In genomic region chr18:78875268-78875997, GRCh38 we compare ENCODE assay signal across 9 cellular contexts.
A peak's percentile ranks its signal among the peaks of the same experiment; 100 is the strongest.
DNase-seq lines count a peak whose midpoint lies in the region; ATAC-seq, FAIRE-seq and TF ChIP-seq lines count a peak whose summit lies in the region.
"Had no signal": no experiment of that assay in that cellular context is flagged by ENCODE, and none has a peak within 500 bp of the region (broad histone marks: within the 10 kb centered on the region; RNA-seq: fewer than 3 reads in every experiment).

No MANE protein-coding gene starts in this region.

- CTCF ChIA-PET in endothelial cell of umbilical vein (lab: Charles Lee) = interaction anchor here (0.7 kb wide), 1 partner anchor 311 kb away, joined by 3 read pairs; no protein-coding TSS in a partner anchor

- H3K9me3 Mint-ChIP-seq in HFFc6 (peaks cover 34% of the 10 kb centered on the region), progenitor cell of endocrine pancreas (ENCODE audit: low read depth) (no peaks in the 10 kb centered on the region)

- no peak for ATAC-seq in HG03159 (IDR thresholded peaks at IDR 0.05; ENCODE audit: unreplicated experiment)

- H4K20me1 ChIP-seq in endothelial cell of umbilical vein (replicated peaks; ENCODE audit: control insufficient read depth, extremely low read depth, insufficient read depth, low read length) = no peaks in the 10 kb centered on the region

- no TSS peak for BruUV-seq in endothelial cell of umbilical vein (replicated peaks; lab: Mats Ljungman, UMichigan)

- H3K4me3 Mint-ChIP-seq in HFFc6 (no peak overlapping the region), progenitor cell of endocrine pancreas (ENCODE audit: low read depth) (no peak overlapping the region)

- no peak overlapping the region for H2AFZ ChIP-seq in endothelial cell of umbilical vein (ENCODE audit: low read depth, low read length)

- no peaks in the 10 kb centered on the region for H3K79me2 ChIP-seq in endothelial cell of umbilical vein (ENCODE audit: control insufficient read depth, insufficient read depth, low read length)

- H3K9ac ChIP-seq in endothelial cell of umbilical vein (replicated peaks; ENCODE audit: extremely low read depth, insufficient read depth, low read length) = no peak overlapping the region

- intact Hi-C loops in endothelial cell of umbilical vein (cut with micrococcal nuclease) (no loop called here), posterior vena cava (cut with DNase I) (no loop called here)

- no peaks in the 10 kb centered on the region for H3K4me1 ChIP-seq in endothelial cell of umbilical vein (ENCODE audit: control insufficient read depth, extremely low read depth, insufficient read depth, low read length)

- H3K4me1 Mint-ChIP-seq in HFFc6 (ENCODE audit: low read depth) = no peaks in the 10 kb centered on the region
- H3K4me1 Mint-ChIP-seq in progenitor cell of endocrine pancreas (ENCODE audit: low read depth) = no peaks in the 10 kb centered on the region

- no peak overlapping the region for H3K4me2 ChIP-seq in endothelial cell of umbilical vein (ENCODE audit: insufficient read depth, low read length)

- peaks cover 13% of the 10 kb centered on the region; the same call in 1 of the 2 replicates for H3K36me3 Mint-ChIP-seq in HFFc6 (ENCODE audit: low read depth)
- no peaks in the 10 kb centered on the region for H3K36me3 Mint-ChIP-seq in progenitor cell of endocrine pancreas (ENCODE audit: insufficient read depth)

- H3K9me1 ChIP-seq in endothelial cell of umbilical vein (replicated peaks; ENCODE audit: control insufficient read depth, extremely low read depth, insufficient read depth, low read length) = no peaks in the 10 kb centered on the region

- no peak for DNase-seq in D721Med (ENCODE audit: insufficient read length, low spot score)
- DNase-seq in HFFc6 = no peak
- peak; percentile 1 for DNase-seq in RPMI7951 (ENCODE audit: low read depth)
- no peak for DNase-seq in endothelial cell of umbilical vein (ENCODE audit: low read depth, low spot score)
- DNase-seq in progenitor cell of endocrine pancreas (ENCODE audit: low spot score, unreplicated experiment) = no peak
- no peak for DNase-seq in KG1 (lab: John Stamatoyannopoulos, UW)
- no peak for DNase-seq in posterior vena cava (ENCODE audit: low spot score)

- no peak overlapping the region for H3K27ac ChIP-seq in endothelial cell of umbilical vein (ENCODE audit: insufficient read depth, low read depth, low read length)

- peaks cover 2% of the 10 kb centered on the region for H3K27me3 Mint-ChIP-seq in HFFc6 (ENCODE audit: insufficient read depth)
- peaks cover 29% of the 10 kb centered on the region for H3K27me3 Mint-ChIP-seq in progenitor cell of endocrine pancreas

- H3K27me3 ChIP-seq in endothelial cell of umbilical vein (ENCODE audit: control insufficient read depth in 2 of 2, insufficient read depth in 2 of 2, low read length in 2 of 2) = no peaks in the 10 kb centered on the region

- peak; percentile 19 for TF ChIP-seq CTCF in D721Med (IDR thresholded peaks at IDR 0.05; ENCODE audit: insufficient read depth, missing control alignments)
- peak; percentile 70 for TF ChIP-seq CTCF in HFFc6 (IDR thresholded peaks at IDR 0.05)
- TF ChIP-seq CTCF in endothelial cell of umbilical vein (IDR thresholded peaks at IDR 0.05; ENCODE audit: extremely low read depth in 1 of 2, insufficient read depth in 1 of 2, low read depth in 1 of 2, low read length in 2 of 2) = peak; percentile 26 to 33
- peak; percentile 64 for TF ChIP-seq CTCF in progenitor cell of endocrine pancreas (IDR thresholded peaks at IDR 0.05; ENCODE audit: unreplicated experiment)

- TF ChIP-seq POLR2A in endothelial cell of umbilical vein (IDR thresholded peaks at IDR 0.05; ENCODE audit: low read depth, low read length) = no peak

- POLR2A ChIA-PET in endothelial cell of umbilical vein (lab: Charles Lee) = no interaction called here

- no peaks in the 10 kb centered on the region for H3K36me3 ChIP-seq in endothelial cell of umbilical vein (ENCODE audit: control insufficient read depth in 2 of 2, extremely low read depth in 1 of 2, insufficient read depth in 2 of 2, low read length in 2 of 2)

- H3K27ac Mint-ChIP-seq in HFFc6 = no peak overlapping the region
- H3K27ac Mint-ChIP-seq in progenitor cell of endocrine pancreas = no peak overlapping the region

- no peak overlapping the region for H3K4me3 ChIP-seq in endothelial cell of umbilical vein (replicated peaks in 1 of 3; ENCODE audit: insufficient read depth in 1 of 3, low read depth in 1 of 3, low read length in 3 of 3)

- no peak for FAIRE-seq in D721Med (lab: Jason Lieb, UNC)
- no peak for FAIRE-seq in endothelial cell of umbilical vein (lab: Jason Lieb, UNC)
- FAIRE-seq: endometrium had no signal

- dilution Hi-C loops in endothelial cell of umbilical vein (cut with MboI; ENCODE audit: extremely low pct_ligation_motif_present, low sequenced_read_pairs) = no loop called here

- H3K9me3 ChIP-seq in endothelial cell of umbilical vein (replicated peaks; ENCODE audit: control insufficient read depth, insufficient read depth, low read length) = no peaks in the 10 kb centered on the region

TF ChIP-seq in endothelial cell of umbilical vein, 7 proteins besides CTCF, POLR2A, EP300 and RAD21:
- TF ChIP-seq GATA2 (IDR thresholded peaks at IDR 0.05; ENCODE audit: insufficient read depth, insufficient read length, low read depth, low read length) = no peak
- TF ChIP-seq FOS (IDR thresholded peaks at IDR 0.05; ENCODE audit: borderline replicate concordance, insufficient read depth, low read length) = no peak
- TF ChIP-seq POLR2AphosphoS5 (IDR thresholded peaks at IDR 0.05; ENCODE audit: insufficient read depth, low read depth, low read length) = no peak
- no peak for TF ChIP-seq MYC (IDR thresholded peaks at IDR 0.05; ENCODE audit: low read depth, low read length)
- TF ChIP-seq MAX (IDR thresholded peaks at IDR 0.05; ENCODE audit: insufficient read depth, insufficient read length) = no peak
- no peak for TF ChIP-seq EZH2 (IDR thresholded peaks at IDR 0.05; ENCODE audit: borderline replicate concordance, low read depth, low read length, severe bottlenecking)
- TF ChIP-seq JUN (IDR thresholded peaks at IDR 0.05; ENCODE audit: borderline replicate concordance, insufficient read depth, insufficient read length, low read depth) = no peak

Comparison
In these comparisons a context has a peak if more than half of its experiments do, and no peak if none do; other contexts are left out.
1. CTCF ChIP-seq: peak in every context shown above with its lines; median percentile 70 in HFFc6; 64 in progenitor cell of endocrine pancreas; 30 in endothelial cell of umbilical vein; 19 in D721Med.